8 cellular contexts compared by ENCODE assay signal in genomic region chr14:54566410-54567223, GRCh38. TPM values are rescaled to one million over a fixed set of nuclear protein-coding genes. Genes with fewer than 3 reads are reported as not detected.
DNase-seq lines count a peak whose midpoint lies in the region; ATAC-seq, FAIRE-seq and TF ChIP-seq lines count a peak whose summit lies in the region.

Gene SAMD4A, plus strand, starts transcription at chr14:54567128. Its CDS starts 789 bp downstream, at chr14:54567917.

- DNase-seq in GM03348 (ENCODE audit: low spot score), result peak; percentile 81
- no peak for DNase-seq in H54 (ENCODE audit: insufficient read length, low spot score)
- DNase-seq in T-helper 17 cell, result peak; percentile 32 to 48 (median 37)
- peak; percentile 82 for DNase-seq in astrocyte (ENCODE audit: low read depth)
- DNase-seq in right atrium auricular region (ENCODE audit: low spot score), result peak; percentile 85
- DNase-seq in prostate gland (ENCODE audit: low spot score), result peak; percentile 73
- no peak for DNase-seq in DMS153 (lab: John Stamatoyannopoulos, UW)

- H3K9me3 Mint-ChIP-seq in astrocyte (ENCODE audit: unreplicated experiment), result peaks cover 2% of the 10 kb centered on the region

- ATAC-seq in T-helper 17 cell, result peak; percentile 39

- H3K4me1 ChIP-seq in Loucy (ENCODE audit: insufficient read depth, low read length, poor library complexity, severe bottlenecking) (peaks cover 24% of the 10 kb centered on the region), astrocyte (ENCODE audit: insufficient read depth, low read length) (peaks cover 46% of the 10 kb centered on the region), right atrium auricular region (peaks cover 0 to 45% of the 10 kb centered on the region in 2 donors), prostate gland (replicated peaks) (no peaks in the 10 kb centered on the region)

- H3K27me3 ChIP-seq in Loucy (ENCODE audit: insufficient read depth, low read length, poor library complexity, severe bottlenecking) (no peaks in the 10 kb centered on the region), astrocyte (ENCODE audit: insufficient read depth, low read length) (no peaks in the 10 kb centered on the region), right atrium auricular region (no peaks in the 10 kb centered on the region), prostate gland (replicated peaks; ENCODE audit: insufficient read depth) (no peaks in the 10 kb centered on the region)

- TF ChIP-seq POLR2A in H54 (IDR thresholded peaks at IDR 0.05; ENCODE audit: low read depth, low read length) (0 out of 2 replicates have a peak, but pooled peaks have one; percentile 7), prostate gland (IDR thresholded peaks at IDR 0.05) (peak; percentile 44)

- H3K4me3 Mint-ChIP-seq in T-helper 17 cell (peak within 1 kb of the TSS; percentile 96), astrocyte (ENCODE audit: unreplicated experiment) (peak within 1 kb of the TSS; percentile 99)

- H3K4me1 Mint-ChIP-seq in T-helper 17 cell (peaks cover 12% of the 10 kb centered on the region), astrocyte (ENCODE audit: low read depth, unreplicated experiment) (peaks cover 29% of the 10 kb centered on the region)

- no peaks in the 10 kb centered on the region for H3K9me3 ChIP-seq in Loucy (ENCODE audit: insufficient read depth, low read depth, low read length)
- H3K9me3 ChIP-seq in T-helper 17 cell (ENCODE audit: control insufficient read depth, low read length, poor library complexity, severe bottlenecking), result no peaks in the 10 kb centered on the region
- no peaks in the 10 kb centered on the region for H3K9me3 ChIP-seq in astrocyte (ENCODE audit: insufficient read depth, low read depth, low read length)
- H3K9me3 ChIP-seq in right atrium auricular region, result no peaks in the 10 kb centered on the region
- H3K9me3 ChIP-seq in prostate gland, result no peaks in the 10 kb centered on the region

- H3K4me3 ChIP-seq in Loucy (ENCODE audit: low read length, poor library complexity, severe bottlenecking) (peak within 1 kb of the TSS; percentile 82), astrocyte (ENCODE audit: insufficient read depth, low read depth, low read length) (peak within 1 kb of the TSS; percentile 77), right atrium auricular region (peak within 1 kb of the TSS; percentile 72 to 76), prostate gland (peak within 1 kb of the TSS; percentile 65 to 66)

- H3K9ac ChIP-seq in Loucy (ENCODE audit: low read depth, low read length, poor library complexity, severe bottlenecking), result peak within 1 kb of the TSS; percentile 76
- H3K9ac ChIP-seq in astrocyte (ENCODE audit: low read length), result peak within 1 kb of the TSS; percentile 96

- TF ChIP-seq CTCF in Loucy (conservative IDR thresholded peaks at IDR 0.05; ENCODE audit: low read length), result peak; percentile 38; the same call in 1 of the 2 replicates
- no peak for TF ChIP-seq CTCF in astrocyte (IDR thresholded peaks at IDR 0.05; ENCODE audit: insufficient read depth, low read depth, low read length)
- peak in 1 of 2 donors; percentile 54 for TF ChIP-seq CTCF in right atrium auricular region (IDR thresholded peaks at IDR 0.05)
- peak in 2 of 4 experiments; percentile 27 to 42 for TF ChIP-seq CTCF in prostate gland (IDR thresholded peaks at IDR 0.05)

- H4K20me1 ChIP-seq in Loucy (ENCODE audit: insufficient read depth, low read length, poor library complexity, severe bottlenecking), result no peaks in the 10 kb centered on the region
- H4K20me1 ChIP-seq in astrocyte (ENCODE audit: insufficient read depth, low read length), result peaks cover 21% of the 10 kb centered on the region

- peaks cover 10% of the 10 kb centered on the region for H3F3A ChIP-seq in Loucy (ENCODE audit: low read depth)

- no peaks in the 10 kb centered on the region for H3K36me3 Mint-ChIP-seq in T-helper 17 cell (ENCODE audit: low read depth)
- H3K36me3 Mint-ChIP-seq in astrocyte (ENCODE audit: low read depth, unreplicated experiment), result peaks cover 13% of the 10 kb centered on the region

- H3K79me2 ChIP-seq in Loucy (ENCODE audit: insufficient read depth, low read length), result 0 out of 2 replicates have a peak, but pooled peaks cover 4% of the 10 kb centered on the region
- peaks cover 46% of the 10 kb centered on the region for H3K79me2 ChIP-seq in astrocyte (ENCODE audit: insufficient read depth, low read length)

- H3K27ac ChIP-seq in astrocyte (ENCODE audit: low read depth, low read length) (peak within 1 kb of the TSS; percentile 88), right atrium auricular region (peak within 1 kb of the TSS; percentile 99), prostate gland (peak within 1 kb of the TSS; percentile 93 to 97)

- H3K36me3 ChIP-seq in Loucy (ENCODE audit: insufficient read depth, low read length) (no peaks in the 10 kb centered on the region), astrocyte (ENCODE audit: insufficient read depth, low read length) (peaks cover under 1% of the 10 kb centered on the region), right atrium auricular region (peaks cover 14% of the 10 kb centered on the region), prostate gland (no peaks in the 10 kb centered on the region)

- H3K4me2 ChIP-seq in Loucy (ENCODE audit: low read depth, low read length, poor library complexity, severe bottlenecking), result peak within 1 kb of the TSS; percentile 90
- peak within 1 kb of the TSS; percentile 87 for H3K4me2 ChIP-seq in astrocyte (ENCODE audit: low read length)

- under 1% methylated on average over 53 of the region's 91 CpGs for WGBS in prostate gland

- intact Hi-C loops in prostate gland (cut with DNase I), result loop anchor here (2.0 kb wide), 1 partner anchor 110 kb away; no protein-coding TSS in a partner anchor

- no peak for FAIRE-seq in H54 (lab: Jason Lieb, UNC)
- FAIRE-seq in astrocyte (lab: Jason Lieb, UNC), result no peak

- H2AFZ ChIP-seq in Loucy (ENCODE audit: low read length) (peak within 1 kb of the TSS; percentile 96), astrocyte (ENCODE audit: low read depth, low read length) (peak within 1 kb of the TSS; percentile 19)

- peak within 1 kb of the TSS; percentile 80 for H3K27ac Mint-ChIP-seq in T-helper 17 cell
- H3K27ac Mint-ChIP-seq in astrocyte (ENCODE audit: unreplicated experiment), result peak within 1 kb of the TSS; percentile 98

- H3K27me3 Mint-ChIP-seq in T-helper 17 cell (peaks cover 5% of the 10 kb centered on the region), astrocyte (ENCODE audit: low read depth, unreplicated experiment) (no peaks in the 10 kb centered on the region)

- no peaks in the 10 kb centered on the region for H3K9me2 ChIP-seq in Loucy (replicated peaks; ENCODE audit: low read depth, low read length)

RNA-seq across cellular contexts. Expression of gene SAMD4A, which starts in this region (rescaled TPM):
- 1 to 10 TPM; 6.5 to 6.9 TPM for total RNA-seq in T-helper 17 cell
- total RNA-seq in astrocyte, result 68.2 and 69.0 TPM in 2 replicates
- total RNA-seq in right atrium auricular region, result 100 to 1,000 TPM in 1 of 2 donors, 10 to 100 TPM in 1; 74.5 to 102 TPM
- 10 to 100 TPM; 18.1 to 38.5 TPM for total RNA-seq in prostate gland

Comparison
In these comparisons a context has a peak if more than half of its experiments do, and no peak if none do; other contexts are left out.
1. DNase-seq: peak in GM03348 (single experiment), T-helper 17 cell (3 of 3), astrocyte (single experiment), right atrium auricular region (single experiment) and prostate gland (single experiment); none in H54 (single experiment) and DMS153 (single experiment).
2. Peak in every context shown above with its lines, with median percentiles within 50 percentile points of each other: H3K4me3 ChIP-seq and H3K27ac ChIP-seq.